18 cellular contexts compared by ENCODE assay signal in the genomic region with DNA sequence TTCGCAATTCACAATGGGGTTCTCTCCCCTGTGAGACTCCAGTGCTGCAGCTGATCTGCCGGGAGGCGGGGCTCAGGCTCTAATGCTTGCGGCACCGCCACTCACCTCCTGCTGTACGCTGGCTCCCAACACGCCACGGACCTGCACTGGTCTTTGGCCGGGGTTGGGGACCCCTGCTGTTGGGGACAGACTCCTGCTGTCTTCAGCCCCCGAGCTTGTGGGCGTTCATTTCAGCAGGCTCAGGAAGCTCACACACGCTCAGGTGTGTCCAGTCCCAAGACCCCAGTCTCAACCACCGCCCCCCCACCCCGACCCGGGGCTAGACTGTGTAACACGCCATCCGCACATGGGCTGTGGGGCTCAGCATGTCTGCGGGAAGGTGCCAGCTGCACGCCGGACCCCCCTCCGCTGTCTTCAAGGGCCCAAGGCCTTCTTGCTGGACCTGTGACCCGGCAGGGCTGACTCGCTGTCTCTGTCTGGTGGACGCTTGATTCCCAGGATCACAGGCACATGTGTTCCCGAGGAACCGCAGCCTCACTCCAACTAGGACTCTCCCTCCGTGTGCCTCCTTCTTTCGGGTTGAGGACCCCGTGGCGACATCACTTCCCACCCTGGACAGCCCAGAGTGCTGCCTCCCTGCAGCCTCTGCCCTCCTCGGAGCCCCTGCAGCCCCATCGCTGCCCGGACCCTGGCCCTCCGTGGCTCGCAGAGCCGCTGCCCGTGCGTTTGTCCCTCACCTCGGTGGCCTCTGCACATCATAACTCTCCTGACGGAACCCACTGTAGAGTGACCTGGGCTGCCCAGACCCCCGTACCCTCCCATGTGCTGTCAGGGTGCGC.
"Had no signal": no experiment of that assay in that cellular context is flagged by ENCODE, and none has a peak within 500 bp of the region (broad histone marks: within the 10 kb centered on the region; RNA-seq: fewer than 3 reads in every experiment).

No MANE protein-coding gene starts in this region.

- H3K27me3 Mint-ChIP-seq: activated naive CD4-positive, alpha-beta T cell treated with anti-CD3 and anti-CD28 coated beads, Interleukin-2, amount 50 U/mL, for 24 hours had no signal

- H3K27me3 ChIP-seq: hepatocyte, ovary, transverse colon had no signal

- H3K4me3 ChIP-seq: hepatocyte, mucosa of descending colon, ovary, SJCRH30, skin epidermis, transverse colon had no signal

- H3K4me3 Mint-ChIP-seq: activated naive CD4-positive, alpha-beta T cell treated with anti-CD3 and anti-CD28 coated beads, Interleukin-2, amount 50 U/mL, for 24 hours; brain; dendritic cell treated with granulocyte-macrophage colony-stimulating factor and Interleukin-4, amounts not matched to agents 40 ng/mL and 50 ng/mL, for 4 days; effector memory CD8-positive, alpha-beta T cell; natural killer cell; stimulated activated effector memory CD8-positive, alpha-beta T cell treated with anti-CD3 and anti-CD28 coated beads, Interleukin-12 subunit alpha, Interleukin-12 subunit beta, amount 100 ng/mL, for 72 hours had no signal

- H3K27ac Mint-ChIP-seq: activated naive CD4-positive, alpha-beta T cell treated with anti-CD3 and anti-CD28 coated beads, Interleukin-2, amount 50 U/mL, for 24 hours; brain; dendritic cell treated with granulocyte-macrophage colony-stimulating factor and Interleukin-4, amounts not matched to agents 40 ng/mL and 50 ng/mL, for 4 days; natural killer cell; stimulated activated effector memory CD8-positive, alpha-beta T cell treated with anti-CD3 and anti-CD28 coated beads, Interleukin-12 subunit alpha, Interleukin-12 subunit beta, amount 100 ng/mL, for 72 hours had no signal

- H3K4me1 ChIP-seq: SJCRH30, transverse colon had no signal

- H3K36me3 ChIP-seq: ovary, SJCRH30, transverse colon had no signal

- H3K9me3 Mint-ChIP-seq: activated naive CD4-positive, alpha-beta T cell treated with anti-CD3 and anti-CD28 coated beads, Interleukin-2, amount 50 U/mL, for 24 hours; dendritic cell treated with granulocyte-macrophage colony-stimulating factor and Interleukin-4, amounts not matched to agents 40 ng/mL and 50 ng/mL, for 4 days; effector memory CD8-positive, alpha-beta T cell; natural killer cell; stimulated activated effector memory CD8-positive, alpha-beta T cell treated with anti-CD3 and anti-CD28 coated beads, Interleukin-12 subunit alpha, Interleukin-12 subunit beta, amount 100 ng/mL, for 72 hours had no signal

- H3K9me3 ChIP-seq: mucosa of descending colon, ovary, SJCRH30, transverse colon had no signal

- H3K36me3 Mint-ChIP-seq: activated naive CD4-positive, alpha-beta T cell treated with anti-CD3 and anti-CD28 coated beads, Interleukin-2, amount 50 U/mL, for 24 hours; brain; natural killer cell had no signal

- H3K4me1 Mint-ChIP-seq: brain; natural killer cell; stimulated activated effector memory CD8-positive, alpha-beta T cell treated with anti-CD3 and anti-CD28 coated beads, Interleukin-12 subunit alpha, Interleukin-12 subunit beta, amount 100 ng/mL, for 72 hours had no signal

- H3K27ac ChIP-seq: hepatocyte, ovary, SJCRH30, skin epidermis, transverse colon had no signal

- DNase-seq: activated CD4-positive, alpha-beta T cell treated with anti-CD3 and anti-CD28 coated beads, Interleukin-2, amount 50 U/mL, for 4 hours; amniotic stem cell; effector memory CD8-positive, alpha-beta T cell; erythroblast; kidney glomerular epithelial cell; mucosa of descending colon; natural killer cell; SW 1271; transverse colon had no signal

- ATAC-seq: activated CD4-positive, CD25-positive, alpha-beta regulatory T cell treated with anti-CD3 and anti-CD28 coated beads, Interleukin-2, amount 50 U/mL, for 24 hours; effector memory CD8-positive, alpha-beta T cell; mucosa of descending colon; natural killer cell; stimulated activated effector memory CD8-positive, alpha-beta T cell treated with anti-CD3 and anti-CD28 coated beads, Interleukin-12 subunit alpha, Interleukin-12 subunit beta, amount 100 ng/mL, for 72 hours had no signal
